In genomic region chr3:43194490-43195115, GRCh38 we compare ENCODE assay signal across 13 cellular contexts.
DNase-seq lines count a peak whose midpoint lies in the region; ATAC-seq lines count a peak whose summit lies in the region.
"Had no signal": no experiment of that assay in that cellular context is flagged by ENCODE, and none has a peak within 500 bp of the region (broad histone marks: within the 10 kb centered on the region; RNA-seq: fewer than 3 reads in every experiment).

No MANE protein-coding gene starts in this region.

- intact Hi-C loops in left colon (cut with DNase I, micrococcal nuclease) = no loop called here

- peak in 4 of 6 experiments; percentile 8 to 65 (median 60) for DNase-seq in stimulated activated naive CD4-positive, alpha-beta T cell (lab: John Stamatoyannopoulos, UW)
- DNase-seq in stimulated activated naive CD4-positive, alpha-beta T cell treated with Interleukin-2 at 50 U/mL for 16 hours (lab: John Stamatoyannopoulos, UW) = no peak
- peak; percentile 43 for DNase-seq in activated effector memory CD4-positive, alpha-beta T cell treated with Interleukin-2 at 50 U/mL for 16 hours
- DNase-seq in left colon = peak; percentile 32 to 49
- no peak for DNase-seq in COR-L47 (lab: John Stamatoyannopoulos, UW)
- DNase-seq in NCI-H2107 (lab: John Stamatoyannopoulos, UW) = no peak
- no peak for DNase-seq in RKO (ENCODE audit: low spot score)
- DNase-seq: aorta, GF-D8, NCI-H2081 treated with DMSO at 0.1 percent for 48 hours, PC-3 had no signal

- peak; percentile 95 for ATAC-seq in left colon
- no peak for ATAC-seq in HG03571 (IDR thresholded peaks at IDR 0.05; ENCODE audit: unreplicated experiment)
- ATAC-seq: PC-3, WTC11 had no signal

Comparison
In these comparisons a context has a peak if more than half of its experiments do, and no peak if none do; other contexts are left out.
1. DNase-seq: peak in stimulated activated naive CD4-positive, alpha-beta T cell (4 of 6), activated effector memory CD4-positive, alpha-beta T cell treated with Interleukin-2 at 50 U/mL for 16 hours (single experiment) and left colon (2 of 2); none in stimulated activated naive CD4-positive, alpha-beta T cell treated with Interleukin-2 at 50 U/mL for 16 hours (single experiment), COR-L47 (single experiment), NCI-H2107 (single experiment) and RKO (single experiment).